1 cellular context compared by ENCODE assay signal in the genomic region with DNA sequence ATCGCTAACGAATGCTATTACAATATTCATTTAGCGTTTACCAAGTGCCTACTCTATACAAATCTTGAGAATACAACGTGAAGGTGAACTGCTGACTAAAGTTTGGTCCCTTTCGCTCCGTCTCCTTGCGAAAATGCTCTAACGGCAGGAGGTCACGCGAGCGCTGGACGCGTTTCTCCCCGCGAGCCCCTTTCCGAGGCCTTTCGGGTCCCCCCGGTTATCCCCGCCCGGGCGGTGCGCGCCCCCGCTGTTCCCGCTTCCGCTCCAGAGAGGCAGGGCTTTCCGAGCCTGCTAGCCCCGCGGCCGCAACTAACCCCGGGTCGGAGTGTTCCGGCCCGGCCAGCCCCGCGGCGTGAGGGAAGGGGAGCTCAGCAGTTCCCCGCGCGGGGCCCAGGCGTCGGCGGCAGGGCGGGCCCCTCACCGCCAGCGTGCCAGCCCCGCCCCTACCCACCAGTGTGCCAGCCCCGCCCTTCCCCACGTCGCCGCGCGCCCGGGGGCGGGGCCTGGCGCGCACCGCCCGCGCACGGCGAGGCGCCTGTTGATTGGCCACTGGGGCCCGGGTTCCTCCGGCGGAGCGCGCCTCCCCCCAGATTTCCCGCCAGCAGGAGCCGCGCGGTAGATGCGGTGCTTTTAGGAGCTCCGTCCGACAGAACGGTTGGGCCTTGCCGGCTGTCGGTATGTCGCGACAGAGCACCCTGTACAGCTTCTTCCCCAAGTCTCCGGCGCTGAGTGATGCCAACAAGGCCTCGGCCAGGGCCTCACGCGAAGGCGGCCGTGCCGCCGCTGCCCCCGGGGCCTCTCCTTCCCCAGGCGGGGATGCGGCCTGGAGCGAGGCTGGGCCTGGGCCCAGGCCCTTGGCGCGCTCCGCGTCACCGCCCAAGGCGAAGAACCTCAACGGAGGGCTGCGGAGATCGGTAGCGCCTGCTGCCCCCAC.
TF ChIP-seq lines count a peak whose summit lies in the region.

Gene MSH6 (plus strand): TSS at position 589 of the 934 bp plus-strand sequence. CDS start 89 bp downstream, at position 678.

TF ChIP-seq in SK-N-SH, 30 proteins besides CTCF, POLR2A, EP300 and RAD21 (continued from another document):
- TF ChIP-seq, protein P1, sequence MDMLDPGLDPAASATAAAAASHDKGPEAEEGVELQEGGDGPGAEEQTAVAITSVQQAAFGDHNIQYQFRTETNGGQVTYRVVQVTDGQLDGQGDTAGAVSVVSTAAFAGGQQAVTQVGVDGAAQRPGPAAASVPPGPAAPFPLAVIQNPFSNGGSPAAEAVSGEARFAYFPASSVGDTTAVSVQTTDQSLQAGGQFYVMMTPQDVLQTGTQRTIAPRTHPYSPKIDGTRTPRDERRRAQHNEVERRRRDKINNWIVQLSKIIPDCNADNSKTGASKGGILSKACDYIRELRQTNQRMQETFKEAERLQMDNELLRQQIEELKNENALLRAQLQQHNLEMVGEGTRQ (IDR thresholded peaks at IDR 0.05; ENCODE audit: borderline replicate concordance, low read depth, low read length) = no peak
- TF ChIP-seq RFX5 (IDR thresholded peaks at IDR 0.05; ENCODE audit: low read length) (peak; percentile 54; the same call in 1 of the 2 replicates), PBX3 (IDR thresholded peaks at IDR 0.05) (no peak; the same call in 1 of the 2 replicates), MAX (IDR thresholded peaks at IDR 0.05; ENCODE audit: low read depth) (peak; percentile 90; the same call in 1 of the 2 replicates), EZH2phosphoT487 (IDR thresholded peaks at IDR 0.05; ENCODE audit: borderline replicate concordance, low read depth) (no peak), GABPA (IDR thresholded peaks at IDR 0.05; ENCODE audit: low read depth) (no peak), ZBTB33 (IDR thresholded peaks at IDR 0.05; ENCODE audit: borderline replicate concordance, low read depth) (no peak), YY1 (IDR thresholded peaks at IDR 0.05; ENCODE audit: low read depth) (no peak), MXI1 (IDR thresholded peaks at IDR 0.05; ENCODE audit: low read depth, low read length) (peak; percentile 87), FOSL2 (IDR thresholded peaks at IDR 0.05; ENCODE audit: borderline replicate concordance, low read depth) (no peak), TAF1 (IDR thresholded peaks at IDR 0.05; ENCODE audit: borderline replicate concordance, low read depth, low read length) (peak; percentile 59), TEAD4 (IDR thresholded peaks at IDR 0.05; ENCODE audit: borderline replicate concordance, insufficient read depth) (0 out of 2 replicates have a peak, but pooled peaks have one; percentile 11), POLR2AphosphoS5 (IDR thresholded peaks at IDR 0.05; ENCODE audit: low read depth, low read length) (peak; percentile 78), FOXJ3 (CRISPR knock-in tag; IDR thresholded peaks at IDR 0.05) (0 out of 2 replicates have a peak, but pooled peaks have one; percentile 40), NRF1 (IDR thresholded peaks at IDR 0.05; ENCODE audit: low read depth, low read length) (peak; percentile 74), JUND (IDR thresholded peaks at IDR 0.05) (no peak), FOXM1 (IDR thresholded peaks at IDR 0.05; ENCODE audit: low read depth) (no peak), NFIC (IDR thresholded peaks at IDR 0.05; ENCODE audit: borderline replicate concordance) (no peak; the same call in 1 of the 2 replicates), TCF12 (IDR thresholded peaks at IDR 0.05) (no peak), RXRA (IDR thresholded peaks at IDR 0.05; ENCODE audit: borderline replicate concordance, low read depth) (no peak), CHD2 (IDR thresholded peaks at IDR 0.05; ENCODE audit: low read length, partially characterized antibody) (peak; percentile 60), MEF2A (IDR thresholded peaks at IDR 0.05; ENCODE audit: borderline replicate concordance, low read depth) (no peak)
- TF ChIP-seq, protein P2, sequence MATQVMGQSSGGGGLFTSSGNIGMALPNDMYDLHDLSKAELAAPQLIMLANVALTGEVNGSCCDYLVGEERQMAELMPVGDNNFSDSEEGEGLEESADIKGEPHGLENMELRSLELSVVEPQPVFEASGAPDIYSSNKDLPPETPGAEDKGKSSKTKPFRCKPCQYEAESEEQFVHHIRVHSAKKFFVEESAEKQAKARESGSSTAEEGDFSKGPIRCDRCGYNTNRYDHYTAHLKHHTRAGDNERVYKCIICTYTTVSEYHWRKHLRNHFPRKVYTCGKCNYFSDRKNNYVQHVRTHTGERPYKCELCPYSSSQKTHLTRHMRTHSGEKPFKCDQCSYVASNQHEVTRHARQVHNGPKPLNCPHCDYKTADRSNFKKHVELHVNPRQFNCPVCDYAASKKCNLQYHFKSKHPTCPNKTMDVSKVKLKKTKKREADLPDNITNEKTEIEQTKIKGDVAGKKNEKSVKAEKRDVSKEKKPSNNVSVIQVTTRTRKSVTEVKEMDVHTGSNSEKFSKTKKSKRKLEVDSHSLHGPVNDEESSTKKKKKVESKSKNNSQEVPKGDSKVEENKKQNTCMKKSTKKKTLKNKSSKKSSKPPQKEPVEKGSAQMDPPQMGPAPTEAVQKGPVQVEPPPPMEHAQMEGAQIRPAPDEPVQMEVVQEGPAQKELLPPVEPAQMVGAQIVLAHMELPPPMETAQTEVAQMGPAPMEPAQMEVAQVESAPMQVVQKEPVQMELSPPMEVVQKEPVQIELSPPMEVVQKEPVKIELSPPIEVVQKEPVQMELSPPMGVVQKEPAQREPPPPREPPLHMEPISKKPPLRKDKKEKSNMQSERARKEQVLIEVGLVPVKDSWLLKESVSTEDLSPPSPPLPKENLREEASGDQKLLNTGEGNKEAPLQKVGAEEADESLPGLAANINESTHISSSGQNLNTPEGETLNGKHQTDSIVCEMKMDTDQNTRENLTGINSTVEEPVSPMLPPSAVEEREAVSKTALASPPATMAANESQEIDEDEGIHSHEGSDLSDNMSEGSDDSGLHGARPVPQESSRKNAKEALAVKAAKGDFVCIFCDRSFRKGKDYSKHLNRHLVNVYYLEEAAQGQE (IDR thresholded peaks at IDR 0.05; ENCODE audit: low read depth, low read length) = no peak; the same call in 1 of the 2 replicates
